1 cellular context compared by ENCODE assay signal in the genomic region with DNA sequence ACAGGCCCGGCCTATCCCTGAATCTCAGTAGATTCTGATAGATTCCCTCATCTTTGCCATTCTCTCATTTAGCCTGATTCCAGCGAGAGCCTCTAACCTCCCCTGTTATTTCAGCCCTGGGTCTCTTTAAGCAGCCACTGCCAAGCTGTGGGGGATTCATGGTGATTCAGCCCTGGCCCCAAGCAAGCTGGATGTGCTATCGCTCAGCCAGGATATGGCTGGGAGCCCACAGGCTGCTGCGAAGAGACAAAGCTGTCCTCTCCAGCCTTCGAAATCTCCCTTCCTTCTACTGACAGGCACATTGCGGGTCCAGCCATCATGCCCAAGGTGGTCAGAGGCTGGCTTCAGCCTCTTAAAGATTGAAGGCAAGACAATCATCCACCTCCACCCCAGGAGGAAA.
TF ChIP-seq lines count a peak whose summit lies in the region.

No MANE protein-coding gene starts in this region.

TF ChIP-seq in H1, 55 proteins besides CTCF, POLR2A, EP300 and RAD21 (continued from another document):
- TF ChIP-seq, protein P1, sequence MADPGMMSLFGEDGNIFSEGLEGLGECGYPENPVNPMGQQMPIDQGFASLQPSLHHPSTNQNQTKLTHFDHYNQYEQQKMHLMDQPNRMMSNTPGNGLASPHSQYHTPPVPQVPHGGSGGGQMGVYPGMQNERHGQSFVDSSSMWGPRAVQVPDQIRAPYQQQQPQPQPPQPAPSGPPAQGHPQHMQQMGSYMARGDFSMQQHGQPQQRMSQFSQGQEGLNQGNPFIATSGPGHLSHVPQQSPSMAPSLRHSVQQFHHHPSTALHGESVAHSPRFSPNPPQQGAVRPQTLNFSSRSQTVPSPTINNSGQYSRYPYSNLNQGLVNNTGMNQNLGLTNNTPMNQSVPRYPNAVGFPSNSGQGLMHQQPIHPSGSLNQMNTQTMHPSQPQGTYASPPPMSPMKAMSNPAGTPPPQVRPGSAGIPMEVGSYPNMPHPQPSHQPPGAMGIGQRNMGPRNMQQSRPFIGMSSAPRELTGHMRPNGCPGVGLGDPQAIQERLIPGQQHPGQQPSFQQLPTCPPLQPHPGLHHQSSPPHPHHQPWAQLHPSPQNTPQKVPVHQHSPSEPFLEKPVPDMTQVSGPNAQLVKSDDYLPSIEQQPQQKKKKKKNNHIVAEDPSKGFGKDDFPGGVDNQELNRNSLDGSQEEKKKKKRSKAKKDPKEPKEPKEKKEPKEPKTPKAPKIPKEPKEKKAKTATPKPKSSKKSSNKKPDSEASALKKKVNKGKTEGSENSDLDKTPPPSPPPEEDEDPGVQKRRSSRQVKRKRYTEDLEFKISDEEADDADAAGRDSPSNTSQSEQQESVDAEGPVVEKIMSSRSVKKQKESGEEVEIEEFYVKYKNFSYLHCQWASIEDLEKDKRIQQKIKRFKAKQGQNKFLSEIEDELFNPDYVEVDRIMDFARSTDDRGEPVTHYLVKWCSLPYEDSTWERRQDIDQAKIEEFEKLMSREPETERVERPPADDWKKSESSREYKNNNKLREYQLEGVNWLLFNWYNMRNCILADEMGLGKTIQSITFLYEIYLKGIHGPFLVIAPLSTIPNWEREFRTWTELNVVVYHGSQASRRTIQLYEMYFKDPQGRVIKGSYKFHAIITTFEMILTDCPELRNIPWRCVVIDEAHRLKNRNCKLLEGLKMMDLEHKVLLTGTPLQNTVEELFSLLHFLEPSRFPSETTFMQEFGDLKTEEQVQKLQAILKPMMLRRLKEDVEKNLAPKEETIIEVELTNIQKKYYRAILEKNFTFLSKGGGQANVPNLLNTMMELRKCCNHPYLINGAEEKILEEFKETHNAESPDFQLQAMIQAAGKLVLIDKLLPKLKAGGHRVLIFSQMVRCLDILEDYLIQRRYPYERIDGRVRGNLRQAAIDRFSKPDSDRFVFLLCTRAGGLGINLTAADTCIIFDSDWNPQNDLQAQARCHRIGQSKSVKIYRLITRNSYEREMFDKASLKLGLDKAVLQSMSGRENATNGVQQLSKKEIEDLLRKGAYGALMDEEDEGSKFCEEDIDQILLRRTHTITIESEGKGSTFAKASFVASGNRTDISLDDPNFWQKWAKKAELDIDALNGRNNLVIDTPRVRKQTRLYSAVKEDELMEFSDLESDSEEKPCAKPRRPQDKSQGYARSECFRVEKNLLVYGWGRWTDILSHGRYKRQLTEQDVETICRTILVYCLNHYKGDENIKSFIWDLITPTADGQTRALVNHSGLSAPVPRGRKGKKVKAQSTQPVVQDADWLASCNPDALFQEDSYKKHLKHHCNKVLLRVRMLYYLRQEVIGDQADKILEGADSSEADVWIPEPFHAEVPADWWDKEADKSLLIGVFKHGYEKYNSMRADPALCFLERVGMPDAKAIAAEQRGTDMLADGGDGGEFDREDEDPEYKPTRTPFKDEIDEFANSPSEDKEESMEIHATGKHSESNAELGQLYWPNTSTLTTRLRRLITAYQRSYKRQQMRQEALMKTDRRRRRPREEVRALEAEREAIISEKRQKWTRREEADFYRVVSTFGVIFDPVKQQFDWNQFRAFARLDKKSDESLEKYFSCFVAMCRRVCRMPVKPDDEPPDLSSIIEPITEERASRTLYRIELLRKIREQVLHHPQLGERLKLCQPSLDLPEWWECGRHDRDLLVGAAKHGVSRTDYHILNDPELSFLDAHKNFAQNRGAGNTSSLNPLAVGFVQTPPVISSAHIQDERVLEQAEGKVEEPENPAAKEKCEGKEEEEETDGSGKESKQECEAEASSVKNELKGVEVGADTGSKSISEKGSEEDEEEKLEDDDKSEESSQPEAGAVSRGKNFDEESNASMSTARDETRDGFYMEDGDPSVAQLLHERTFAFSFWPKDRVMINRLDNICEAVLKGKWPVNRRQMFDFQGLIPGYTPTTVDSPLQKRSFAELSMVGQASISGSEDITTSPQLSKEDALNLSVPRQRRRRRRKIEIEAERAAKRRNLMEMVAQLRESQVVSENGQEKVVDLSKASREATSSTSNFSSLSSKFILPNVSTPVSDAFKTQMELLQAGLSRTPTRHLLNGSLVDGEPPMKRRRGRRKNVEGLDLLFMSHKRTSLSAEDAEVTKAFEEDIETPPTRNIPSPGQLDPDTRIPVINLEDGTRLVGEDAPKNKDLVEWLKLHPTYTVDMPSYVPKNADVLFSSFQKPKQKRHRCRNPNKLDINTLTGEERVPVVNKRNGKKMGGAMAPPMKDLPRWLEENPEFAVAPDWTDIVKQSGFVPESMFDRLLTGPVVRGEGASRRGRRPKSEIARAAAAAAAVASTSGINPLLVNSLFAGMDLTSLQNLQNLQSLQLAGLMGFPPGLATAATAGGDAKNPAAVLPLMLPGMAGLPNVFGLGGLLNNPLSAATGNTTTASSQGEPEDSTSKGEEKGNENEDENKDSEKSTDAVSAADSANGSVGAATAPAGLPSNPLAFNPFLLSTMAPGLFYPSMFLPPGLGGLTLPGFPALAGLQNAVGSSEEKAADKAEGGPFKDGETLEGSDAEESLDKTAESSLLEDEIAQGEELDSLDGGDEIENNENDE (IDR thresholded peaks at IDR 0.05; ENCODE audit: insufficient replicate concordance, low read length) = no peak
- TF ChIP-seq SUZ12 (IDR thresholded peaks at IDR 0.05; ENCODE audit: low read length) = no peak
- TF ChIP-seq ATF3 (IDR thresholded peaks at IDR 0.05; ENCODE audit: insufficient read depth, low read depth, low read length) = no peak
- TF ChIP-seq KDM4A (IDR thresholded peaks at IDR 0.05; ENCODE audit: low read depth, low read length, severe bottlenecking) = no peak
